In the genomic region with DNA sequence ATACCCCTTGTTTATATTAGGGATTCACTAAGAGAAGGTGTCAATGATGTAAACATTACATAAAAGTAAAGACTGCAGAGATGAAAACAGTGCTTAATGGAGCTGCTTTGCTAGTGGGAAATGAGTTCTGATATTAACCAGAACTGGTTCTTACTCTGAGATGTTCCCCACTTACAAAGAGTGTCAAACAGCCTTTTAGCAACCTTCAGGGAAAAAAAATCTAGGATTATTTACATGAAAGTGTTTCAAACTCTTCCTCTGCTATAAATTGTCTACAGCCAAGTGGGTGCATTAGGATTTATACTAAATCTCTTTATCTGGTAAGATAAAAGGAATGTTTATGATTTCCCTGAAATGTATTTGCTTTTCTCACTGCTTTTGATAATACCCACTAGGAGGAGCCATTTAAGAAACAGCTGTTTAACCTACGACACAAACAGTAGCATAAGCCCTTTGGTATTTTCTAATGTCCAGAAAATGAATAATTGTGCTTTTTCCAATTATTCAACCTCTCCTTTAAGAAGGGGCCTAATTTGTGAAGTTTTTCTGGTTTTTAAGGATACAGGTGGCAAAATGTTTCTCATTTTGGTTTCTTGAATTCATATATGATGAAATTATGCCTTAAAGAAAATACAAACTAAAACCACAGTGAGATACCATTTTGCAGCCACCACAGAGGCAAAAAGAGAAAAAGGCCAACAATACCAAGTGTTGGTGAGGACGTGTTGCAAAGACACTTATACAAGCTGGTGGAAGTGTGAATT, we compare ENCODE assay signal across 1 cellular context.
TF ChIP-seq lines count a peak whose summit lies in the region.

No MANE protein-coding gene starts in this region.

TF ChIP-seq in IMR-90, 13 proteins besides CTCF, POLR2A, EP300 and RAD21 (continued from another document):
- TF ChIP-seq SMC3 (IDR thresholded peaks at IDR 0.05; ENCODE audit: low read depth, low read length), result peak; percentile 46
- TF ChIP-seq, protein P1, sequence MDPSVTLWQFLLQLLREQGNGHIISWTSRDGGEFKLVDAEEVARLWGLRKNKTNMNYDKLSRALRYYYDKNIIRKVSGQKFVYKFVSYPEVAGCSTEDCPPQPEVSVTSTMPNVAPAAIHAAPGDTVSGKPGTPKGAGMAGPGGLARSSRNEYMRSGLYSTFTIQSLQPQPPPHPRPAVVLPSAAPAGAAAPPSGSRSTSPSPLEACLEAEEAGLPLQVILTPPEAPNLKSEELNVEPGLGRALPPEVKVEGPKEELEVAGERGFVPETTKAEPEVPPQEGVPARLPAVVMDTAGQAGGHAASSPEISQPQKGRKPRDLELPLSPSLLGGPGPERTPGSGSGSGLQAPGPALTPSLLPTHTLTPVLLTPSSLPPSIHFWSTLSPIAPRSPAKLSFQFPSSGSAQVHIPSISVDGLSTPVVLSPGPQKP (IDR thresholded peaks at IDR 0.05; ENCODE audit: borderline replicate concordance, low read depth, low read length), result no peak
